ENCODE assay signal across 8 cellular contexts in genomic region chr2:42328148-42328833, GRCh38. TPM values are rescaled to one million over a fixed set of nuclear protein-coding genes. Genes with fewer than 3 reads are reported as not detected.
DNase-seq lines count a peak whose midpoint lies in the region; ATAC-seq and TF ChIP-seq lines count a peak whose summit lies in the region.

No MANE protein-coding gene starts in this region.

- intact Hi-C loops in activated T-helper 1 cell treated with anti-CD3 and anti-CD28 coated beads, Interleukin-12 subunit alpha, Interleukin-12 subunit beta, Interleukin-2, Interleukin-4 antibody, amounts not matched to agents 30 ng/mL and 10 ng/mL and 1 ng/mL, durations not matched to agents 14 hours and 24 hours and 36 hours (cut with micrococcal nuclease) = loop anchor here (1.0 to 10.0 kb wide), 3 partner anchors 41 to 463 kb away; no protein-coding TSS in a partner anchor
- intact Hi-C loops in left lung (cut with DNase I) = no loop called here

- no peaks in the 10 kb centered on the region for H3K9me3 Mint-ChIP-seq in activated T-helper 1 cell treated with anti-CD3 and anti-CD28 coated beads, Interleukin-12 subunit alpha, Interleukin-12 subunit beta, Interleukin-2, Interleukin-4 antibody, amounts not matched to agents 30 ng/mL and 10 ng/mL and 1 ng/mL, durations not matched to agents 14 hours and 24 hours and 36 hours

- peaks cover 28% of the 10 kb centered on the region for H3K4me1 Mint-ChIP-seq in activated T-helper 1 cell treated with anti-CD3 and anti-CD28 coated beads, Interleukin-12 subunit alpha, Interleukin-12 subunit beta, Interleukin-2, Interleukin-4 antibody, amounts not matched to agents 30 ng/mL and 10 ng/mL and 1 ng/mL, durations not matched to agents 14 hours and 24 hours and 36 hours (ENCODE audit: low read depth)

- H3K36me3 ChIP-seq in left lung = peaks cover 0 to 85% of the 10 kb centered on the region in 2 donors

- TF ChIP-seq CTCF in LNCaP clone FGC (IDR thresholded peaks at IDR 0.05; ENCODE audit: control insufficient read depth, extremely low read depth, insufficient read depth) = peak; percentile 20; the same call in 1 of the 2 replicates
- TF ChIP-seq CTCF in left lung (IDR thresholded peaks at IDR 0.05) = peak in 1 of 2 donors; percentile 15

- no peaks in the 10 kb centered on the region for H3K4me1 ChIP-seq in left lung

- peak overlapping the region; percentile 40 for H3K27ac Mint-ChIP-seq in activated T-helper 1 cell treated with anti-CD3 and anti-CD28 coated beads, Interleukin-12 subunit alpha, Interleukin-12 subunit beta, Interleukin-2, Interleukin-4 antibody, amounts not matched to agents 30 ng/mL and 10 ng/mL and 1 ng/mL, durations not matched to agents 14 hours and 24 hours and 36 hours

- H3K27me3 Mint-ChIP-seq in activated T-helper 1 cell treated with anti-CD3 and anti-CD28 coated beads, Interleukin-12 subunit alpha, Interleukin-12 subunit beta, Interleukin-2, Interleukin-4 antibody, amounts not matched to agents 30 ng/mL and 10 ng/mL and 1 ng/mL, durations not matched to agents 14 hours and 24 hours and 36 hours (ENCODE audit: insufficient read depth) = no peaks in the 10 kb centered on the region

- ATAC-seq in left lung (peak; percentile 53), GM21723 (IDR thresholded peaks at IDR 0.05; ENCODE audit: unreplicated experiment) (no peak), HG03457 (IDR thresholded peaks at IDR 0.05; ENCODE audit: unreplicated experiment) (no peak)

- H3K27me3 ChIP-seq in left lung = no peaks in the 10 kb centered on the region

- H3K36me3 Mint-ChIP-seq in activated T-helper 1 cell treated with anti-CD3 and anti-CD28 coated beads, Interleukin-12 subunit alpha, Interleukin-12 subunit beta, Interleukin-2, Interleukin-4 antibody, amounts not matched to agents 30 ng/mL and 10 ng/mL and 1 ng/mL, durations not matched to agents 14 hours and 24 hours and 36 hours (ENCODE audit: low read depth) = peaks cover 47% of the 10 kb centered on the region

- H3K4me3 Mint-ChIP-seq in activated T-helper 1 cell treated with anti-CD3 and anti-CD28 coated beads, Interleukin-12 subunit alpha, Interleukin-12 subunit beta, Interleukin-2, Interleukin-4 antibody, amounts not matched to agents 30 ng/mL and 10 ng/mL and 1 ng/mL, durations not matched to agents 14 hours and 24 hours and 36 hours = no peak overlapping the region

- DNase-seq in NCI-H2107 treated with DMSO at 0.1 percent for 48 hours (lab: John Stamatoyannopoulos, UW; ENCODE audit: unreplicated experiment) = peak; percentile 17
- no peak for DNase-seq in NCI-H2107 (lab: John Stamatoyannopoulos, UW)
- DNase-seq in LNCaP clone FGC (ENCODE audit: low read depth) = peak; percentile 2
- DNase-seq in activated T-helper 1 cell treated with anti-CD3 and anti-CD28 coated beads, Interleukin-12 subunit alpha, Interleukin-12 subunit beta, Interleukin-2, Interleukin-4 antibody, amounts not matched to agents 30 ng/mL and 10 ng/mL and 1 ng/mL, durations not matched to agents 14 hours and 24 hours and 36 hours (ENCODE audit: low spot score) = no peak
- DNase-seq in left lung = no peak
- no peak for DNase-seq in stimulated activated naive CD4-positive, alpha-beta T cell treated with Interleukin-2 at 50 U/mL for 16 hours (lab: John Stamatoyannopoulos, UW)

- H3K4me3 ChIP-seq in LNCaP clone FGC (ENCODE audit: low read depth, low read length) = no peak overlapping the region
- H3K4me3 ChIP-seq in left lung = no peak overlapping the region

- no peak overlapping the region for H3K27ac ChIP-seq in left lung

- H3K9me3 ChIP-seq in left lung = no peaks in the 10 kb centered on the region

RNA-seq across cellular contexts. Expression of gene COX7A2L, which starts 32.7 kb away (rescaled TPM):
- total RNA-seq in activated T-helper 1 cell treated with anti-CD3 and anti-CD28 coated beads, Interleukin-12 subunit alpha, Interleukin-12 subunit beta, Interleukin-2, Interleukin-4 antibody, amounts not matched to agents 30 ng/mL and 10 ng/mL and 1 ng/mL, durations not matched to agents 14 hours and 24 hours and 36 hours = 83.3 and 84.7 TPM in 2 replicates
- total RNA-seq in left lung = 10 to 100 TPM; 80.0 to 81.2 TPM

Comparison
In these comparisons a context has a peak if more than half of its experiments do, and no peak if none do; other contexts are left out.
1. DNase-seq: peak in NCI-H2107 treated with DMSO at 0.1 percent for 48 hours (single experiment) and LNCaP clone FGC (single experiment); none in NCI-H2107 (single experiment), activated T-helper 1 cell treated with anti-CD3 and anti-CD28 coated beads, Interleukin-12 subunit alpha, Interleukin-12 subunit beta, Interleukin-2, Interleukin-4 antibody, amounts not matched to agents 30 ng/mL and 10 ng/mL and 1 ng/mL, durations not matched to agents 14 hours and 24 hours and 36 hours (single experiment), left lung (0 of 2) and stimulated activated naive CD4-positive, alpha-beta T cell treated with Interleukin-2 at 50 U/mL for 16 hours (single experiment).